Comparison of ENCODE assay signal across 16 cellular contexts in genomic region chr18:28974504-28974903, GRCh38.
DNase-seq lines count a peak whose midpoint lies in the region; ATAC-seq, FAIRE-seq and TF ChIP-seq lines count a peak whose summit lies in the region.
"Had no signal": no experiment of that assay in that cellular context is flagged by ENCODE, and none has a peak within 500 bp of the region (broad histone marks: within the 10 kb centered on the region; RNA-seq: fewer than 3 reads in every experiment).

No MANE protein-coding gene starts in this region.

- no peak overlapping the region for H2AFZ ChIP-seq in PC-3 (ENCODE audit: low read length)

- H4K20me1 ChIP-seq in PC-3 (ENCODE audit: low read length), result no peaks in the 10 kb centered on the region
- H4K20me1 ChIP-seq: BLaER1 treated with 17β-estradiol and CSF1 and Interleukin-3, amounts not matched to agents 10 nM and 100 nM had no signal

- TF ChIP-seq CTCF in PC-3 (conservative IDR thresholded peaks at IDR 0.05; ENCODE audit: low read depth, low read length), result no peak
- no peak for TF ChIP-seq CTCF in kidney (IDR thresholded peaks at IDR 0.05; ENCODE audit: borderline replicate concordance, extremely low read depth, insufficient read depth)

- no peak overlapping the region for H3K4me3 ChIP-seq in PC-3 (ENCODE audit: low read length)
- H3K4me3 ChIP-seq in kidney (ENCODE audit: low read length in 2 of 2), result no peak overlapping the region
- H3K4me3 ChIP-seq: BLaER1 treated with 17β-estradiol and CSF1 and Interleukin-3, amounts not matched to agents 10 nM and 100 nM had no signal

- H3K27ac ChIP-seq in PC-3 (ENCODE audit: low read length) (no peak overlapping the region), kidney (ENCODE audit: low read depth in 2 of 2, low read length in 2 of 2) (no peak overlapping the region)
- H3K27ac ChIP-seq: BLaER1 treated with 17β-estradiol and CSF1 and Interleukin-3, amounts not matched to agents 10 nM and 100 nM; KMS-11 had no signal

- H3K9ac ChIP-seq in PC-3 (ENCODE audit: low read length), result no peak overlapping the region
- H3K9ac ChIP-seq in kidney (ENCODE audit: low read length in 2 of 2), result no peak overlapping the region
- H3K9ac ChIP-seq: BLaER1 treated with 17β-estradiol and CSF1 and Interleukin-3, amounts not matched to agents 10 nM and 100 nM; KMS-11 had no signal

- peak; percentile 53; the same call in 1 of the 2 replicates for ATAC-seq in PC-3

- POLR2A ChIA-PET in PC-3 (lab: Charles Lee; ENCODE audit: unreplicated experiment), result no interaction called here

- H3K4me2 ChIP-seq in PC-3 (ENCODE audit: low read length), result no peak overlapping the region
- H3K4me2 ChIP-seq: BLaER1 treated with 17β-estradiol and CSF1 and Interleukin-3, amounts not matched to agents 10 nM and 100 nM; KMS-11 had no signal

- no peaks in the 10 kb centered on the region for H3F3A ChIP-seq in PC-3 (ENCODE audit: low read length, unreplicated experiment)

- no peaks in the 10 kb centered on the region for H3K27me3 ChIP-seq in PC-3 (ENCODE audit: low read length)
- H3K27me3 ChIP-seq: BLaER1 treated with 17β-estradiol and CSF1 and Interleukin-3, amounts not matched to agents 10 nM and 100 nM had no signal

- BruUV-seq in PC-3 (replicated peaks; lab: Mats Ljungman, UMichigan), result no TSS peak

- H3K4me1 ChIP-seq in PC-3 (ENCODE audit: insufficient read depth, low read length) (peaks cover 4% of the 10 kb centered on the region; the same call in 1 of the 2 replicates), kidney (ENCODE audit: control insufficient read depth in 1 of 2, insufficient read depth in 1 of 2, low read depth in 1 of 2, low read length in 2 of 2) (no peaks in the 10 kb centered on the region)
- H3K4me1 ChIP-seq: BLaER1 treated with 17β-estradiol and CSF1 and Interleukin-3, amounts not matched to agents 10 nM and 100 nM had no signal

- H3K79me2 ChIP-seq in PC-3 (ENCODE audit: low read length), result no peaks in the 10 kb centered on the region

- intact Hi-C loops in PC-3 (cut with micrococcal nuclease), result no loop called here
- intact Hi-C loops in kidney (cut with DNase I), result no loop called here

- H3K9me2 ChIP-seq in PC-3 (replicated peaks; ENCODE audit: low read length), result no peaks in the 10 kb centered on the region

- DNase-seq in EH (ENCODE audit: low read depth), result peak; percentile 11
- DNase-seq in PC-3, result peak; percentile 26
- peak; percentile 63 for DNase-seq in dermis blood vessel endothelial cell
- no peak for DNase-seq in islet precursor cell
- DNase-seq in occipital lobe (lab: John Stamatoyannopoulos, UW), result no peak
- DNase-seq in effector CD4-positive, alpha-beta T cell, result no peak
- no peak for DNase-seq in kidney
- DNase-seq: ACHN; CD4-positive, CD25-positive, alpha-beta regulatory T cell; DMS 273 treated with DMSO at 0.1 percent for 48 hours; EL; GDM1; H7 had no signal

- no peak for FAIRE-seq in kidney (lab: Jason Lieb, UNC)
- FAIRE-seq: GM12892 had no signal

- CTCF ChIA-PET in PC-3 (lab: Charles Lee), result no interaction called here

- no peaks in the 10 kb centered on the region for H3K9me3 ChIP-seq in PC-3 (ENCODE audit: low read length)
- no peaks in the 10 kb centered on the region for H3K9me3 ChIP-seq in kidney (ENCODE audit: control insufficient read depth in 1 of 2, low read length in 2 of 2)
- H3K9me3 ChIP-seq: BLaER1 treated with 17β-estradiol and CSF1 and Interleukin-3, amounts not matched to agents 10 nM and 100 nM had no signal

- H3K36me3 ChIP-seq in PC-3 (ENCODE audit: low read depth, low read length) (no peaks in the 10 kb centered on the region), kidney (ENCODE audit: control insufficient read depth in 1 of 2, insufficient read depth in 2 of 2, low read length in 2 of 2) (no peaks in the 10 kb centered on the region)
- H3K36me3 ChIP-seq: BLaER1 treated with 17β-estradiol and CSF1 and Interleukin-3, amounts not matched to agents 10 nM and 100 nM had no signal

Comparison
In these comparisons a context has a peak if more than half of its experiments do, and no peak if none do; other contexts are left out.
1. DNase-seq: peak in EH (single experiment), PC-3 (single experiment) and dermis blood vessel endothelial cell (single experiment); none in islet precursor cell (single experiment), occipital lobe (single experiment), effector CD4-positive, alpha-beta T cell (single experiment) and kidney (single experiment).